12 cellular contexts compared by ENCODE assay signal in genomic region chr12:75656650-75657049, GRCh38.
DNase-seq lines count a peak whose midpoint lies in the region; FAIRE-seq and TF ChIP-seq lines count a peak whose summit lies in the region.
"Had no signal": no experiment of that assay in that cellular context is flagged by ENCODE, and none has a peak within 500 bp of the region (broad histone marks: within the 10 kb centered on the region; RNA-seq: fewer than 3 reads in every experiment).

No MANE protein-coding gene starts in this region.

- H3K27ac Mint-ChIP-seq in progenitor cell of endocrine pancreas = no peak overlapping the region
- H3K27ac Mint-ChIP-seq: CD4-positive, CD25-positive, alpha-beta regulatory T cell; T-helper 17 cell had no signal

- no peak for TF ChIP-seq CTCF in AG04450 (IDR thresholded peaks at IDR 0.05; ENCODE audit: low read depth, low read length)
- TF ChIP-seq CTCF in progenitor cell of endocrine pancreas (IDR thresholded peaks at IDR 0.05; ENCODE audit: unreplicated experiment) = no peak

- H3K27ac ChIP-seq in AG04450 (ENCODE audit: low read depth, low read length) = no peak overlapping the region

- peaks cover 2% of the 10 kb centered on the region for H3K27me3 Mint-ChIP-seq in progenitor cell of endocrine pancreas
- H3K27me3 Mint-ChIP-seq: CD4-positive, CD25-positive, alpha-beta regulatory T cell; T-helper 17 cell had no signal

- no peak for FAIRE-seq in GM12892 (lab: Jason Lieb, UNC)

- POLR2A ChIA-PET in AG04450 (lab: Yijun Ruan, JAX) = interaction anchor here (0.6 kb wide), 1 partner anchor 107 kb away, joined by 3 read pairs; no protein-coding TSS in a partner anchor

- H3K9me3 ChIP-seq in AG04450 (ENCODE audit: control insufficient read depth, insufficient read depth, low read length) = no peaks in the 10 kb centered on the region

- H3K27me3 ChIP-seq in AG04450 (ENCODE audit: control insufficient read depth, insufficient read depth, low read length) = no peaks in the 10 kb centered on the region

- H3K36me3 Mint-ChIP-seq in progenitor cell of endocrine pancreas (ENCODE audit: insufficient read depth) = peaks cover 3% of the 10 kb centered on the region
- H3K36me3 Mint-ChIP-seq: CD4-positive, CD25-positive, alpha-beta regulatory T cell had no signal

- no peak overlapping the region for H3K4me3 ChIP-seq in AG04450 (ENCODE audit: low read depth, low read length)

- no peak overlapping the region for H3K4me3 Mint-ChIP-seq in progenitor cell of endocrine pancreas (ENCODE audit: low read depth)
- H3K4me3 Mint-ChIP-seq: CD4-positive, CD25-positive, alpha-beta regulatory T cell; T-helper 17 cell had no signal

- CTCF ChIA-PET in AG04450 (lab: Charles Lee) = no interaction called here

- TF ChIP-seq POLR2A in GM12892 (IDR thresholded peaks at IDR 0.05; ENCODE audit: low read depth, low read length) = no peak

- H3K4me1 Mint-ChIP-seq in progenitor cell of endocrine pancreas (ENCODE audit: low read depth) = peaks cover 16% of the 10 kb centered on the region

- H3K9me3 Mint-ChIP-seq in progenitor cell of endocrine pancreas (ENCODE audit: low read depth) = peaks cover 8% of the 10 kb centered on the region

- DNase-seq in AG04450 (ENCODE audit: low read depth, low spot score) (peak; percentile 76), HS-27A (ENCODE audit: low read depth) (peak; percentile 88), amniotic stem cell (lab: John Stamatoyannopoulos, UW) (peak; percentile 75), iris pigment epithelial cell (ENCODE audit: low read depth) (peak; percentile 90), DMS153 treated with DMSO at 0.1 percent for 48 hours (lab: John Stamatoyannopoulos, UW; ENCODE audit: unreplicated experiment) (no peak), progenitor cell of endocrine pancreas (ENCODE audit: low spot score, unreplicated experiment) (no peak), GM12892 (ENCODE audit: insufficient read length) (no peak)
- DNase-seq in activated effector memory CD4-positive, alpha-beta T cell treated with anti-CD3 and anti-CD28 coated beads, Interleukin-2, amount 50 U/mL, for 16 hours = no peak
- DNase-seq: activated CD8-positive, alpha-beta memory T cell treated with anti-CD3 and anti-CD28 coated beads, Interleukin-2, amount 50 U/mL, for 4 hours; CD4-positive, CD25-positive, alpha-beta regulatory T cell; cerebellar nuclear complex; T-helper 17 cell had no signal

Comparison
In these comparisons a context has a peak if more than half of its experiments do, and no peak if none do; other contexts are left out.
1. DNase-seq: peak in AG04450 (single experiment), HS-27A (single experiment), amniotic stem cell (single experiment) and iris pigment epithelial cell (single experiment); none in DMS153 treated with DMSO at 0.1 percent for 48 hours (single experiment), activated effector memory CD4-positive, alpha-beta T cell treated with anti-CD3 and anti-CD28 coated beads, Interleukin-2, amount 50 U/mL, for 16 hours (single experiment), progenitor cell of endocrine pancreas (single experiment) and GM12892 (single experiment).